In the genomic region with DNA sequence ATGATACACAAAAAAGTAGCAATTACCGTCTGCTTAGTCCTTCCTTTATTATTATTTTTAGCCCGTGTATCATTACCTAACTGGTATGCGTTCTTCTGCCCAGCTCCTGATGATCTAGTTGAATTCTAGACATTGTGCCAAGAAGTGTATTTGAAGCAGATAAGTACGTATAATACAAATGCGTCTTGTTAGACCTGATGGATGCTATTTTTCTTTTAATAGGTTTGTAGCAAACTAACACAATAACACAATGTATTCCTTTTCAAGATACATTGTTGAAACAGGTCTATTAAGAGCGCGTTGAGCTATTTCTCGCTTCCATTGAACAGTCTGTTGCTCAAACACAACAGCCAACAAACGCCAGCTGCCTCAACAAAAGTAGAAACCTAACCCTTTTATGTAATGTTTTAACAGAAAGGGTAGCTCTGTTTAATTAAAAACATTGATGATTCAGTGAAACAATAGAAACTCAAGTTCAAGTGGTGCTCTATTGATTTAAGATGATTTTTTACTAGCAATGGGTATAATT, we compare ENCODE assay signal across 16 cellular contexts. TPM values are rescaled to one million over a fixed set of nuclear protein-coding genes. Genes with fewer than 3 reads are reported as not detected.
A peak's percentile ranks its signal among the peaks of the same experiment; 100 is the strongest.
DNase-seq lines count a peak whose midpoint lies in the region; ATAC-seq and TF ChIP-seq lines count a peak whose summit lies in the region.
"Had no signal": no experiment of that assay in that cellular context is flagged by ENCODE, and none has a peak within 500 bp of the region (broad histone marks: within the 10 kb centered on the region; RNA-seq: fewer than 3 reads in every experiment).

No MANE protein-coding gene starts in this region.

- DNase-seq in activated naive CD4-positive, alpha-beta T cell treated with anti-CD3 and anti-CD28 coated beads for 36 hours = no peak
- DNase-seq in NCI-H774 (lab: John Stamatoyannopoulos, UW) (peak; percentile 88), fibroblast of pulmonary artery (ENCODE audit: low read depth) (peak; percentile 21)
- no peak for DNase-seq in stimulated activated naive CD8-positive, alpha-beta T cell treated with anti-CD3 and anti-CD28 coated beads, Interleukin-15, amount 100 ng/mL, for 72 hours
- DNase-seq: activated CD4-positive, alpha-beta T cell treated with anti-CD3 and anti-CD28 coated beads for 4 hours; activated naive CD8-positive, alpha-beta T cell treated with anti-CD3 and anti-CD28 coated beads, Interleukin-2, amount 10 ng/mL, durations not matched to agents 7 days and 5 days; heart right ventricle; IMR-90; NCI-H526 treated with DMSO at 0.1 percent for 48 hours had no signal

- CTCF ChIA-PET in activated naive CD4-positive, alpha-beta T cell treated with anti-CD3 and anti-CD28 coated beads for 36 hours (lab: Charles Lee) = no interaction called here

- peak overlapping the region; percentile 66 for H3K27ac Mint-ChIP-seq in activated naive CD4-positive, alpha-beta T cell treated with anti-CD3 and anti-CD28 coated beads, Interleukin-2, amount 50 U/mL, for 24 hours
- no peak overlapping the region for H3K27ac Mint-ChIP-seq in activated naive CD4-positive, alpha-beta T cell treated with anti-CD3 and anti-CD28 coated beads for 36 hours
- no peak overlapping the region for H3K27ac Mint-ChIP-seq in stimulated activated naive CD8-positive, alpha-beta T cell treated with anti-CD3 and anti-CD28 coated beads, Interleukin-15, amount 100 ng/mL, for 72 hours
- H3K27ac Mint-ChIP-seq: activated naive CD8-positive, alpha-beta T cell treated with anti-CD3 and anti-CD28 coated beads, Interleukin-2, amount 10 ng/mL, durations not matched to agents 7 days and 5 days; memory B cell had no signal

- no peak for ATAC-seq in GM21423 (IDR thresholded peaks at IDR 0.05; ENCODE audit: unreplicated experiment)
- ATAC-seq in activated CD4-positive, CD25-positive, alpha-beta regulatory T cell treated with anti-CD3 and anti-CD28 coated beads, Interleukin-2, amount 50 U/mL, for 24 hours = no peak
- ATAC-seq in HG02571 (IDR thresholded peaks at IDR 0.05; ENCODE audit: unreplicated experiment) = no peak
- no peak for ATAC-seq in stimulated activated naive CD8-positive, alpha-beta T cell treated with anti-CD3 and anti-CD28 coated beads, Interleukin-15, amount 100 ng/mL, for 72 hours
- ATAC-seq: heart right ventricle had no signal

- H3K27me3 Mint-ChIP-seq in activated naive CD4-positive, alpha-beta T cell treated with anti-CD3 and anti-CD28 coated beads, Interleukin-2, amount 50 U/mL, for 24 hours = peaks cover 70% of the 10 kb centered on the region
- H3K27me3 Mint-ChIP-seq in activated naive CD4-positive, alpha-beta T cell treated with anti-CD3 and anti-CD28 coated beads for 36 hours (ENCODE audit: low read depth) = peaks cover 75% of the 10 kb centered on the region
- H3K27me3 Mint-ChIP-seq in stimulated activated naive CD8-positive, alpha-beta T cell treated with anti-CD3 and anti-CD28 coated beads, Interleukin-15, amount 100 ng/mL, for 72 hours = peaks cover 83% of the 10 kb centered on the region

- peaks cover 28% of the 10 kb centered on the region for H3K9me3 Mint-ChIP-seq in activated naive CD4-positive, alpha-beta T cell treated with anti-CD3 and anti-CD28 coated beads, Interleukin-2, amount 50 U/mL, for 24 hours
- H3K9me3 Mint-ChIP-seq in activated naive CD4-positive, alpha-beta T cell treated with anti-CD3 and anti-CD28 coated beads for 36 hours = peaks cover 1% of the 10 kb centered on the region
- peaks cover 0 to 6% of the 10 kb centered on the region in 2 donors for H3K9me3 Mint-ChIP-seq in stimulated activated naive CD8-positive, alpha-beta T cell treated with anti-CD3 and anti-CD28 coated beads, Interleukin-15, amount 100 ng/mL, for 72 hours
- H3K9me3 Mint-ChIP-seq: activated naive CD8-positive, alpha-beta T cell treated with anti-CD3 and anti-CD28 coated beads, Interleukin-2, amount 10 ng/mL, durations not matched to agents 7 days and 5 days had no signal

- H3K4me3 ChIP-seq in fibroblast of pulmonary artery (replicated peaks; ENCODE audit: low read depth, low read length) = no peak overlapping the region
- H3K4me3 ChIP-seq: BLaER1 treated with 17β-estradiol and CSF1 and Interleukin-3, amounts not matched to agents 10 nM and 100 nM; heart right ventricle; upper lobe of left lung had no signal

- TF ChIP-seq CTCF in fibroblast of pulmonary artery (IDR thresholded peaks at IDR 0.05; ENCODE audit: low read length, missing control alignments) = no peak

- H3K36me3 Mint-ChIP-seq in activated naive CD4-positive, alpha-beta T cell treated with anti-CD3 and anti-CD28 coated beads, Interleukin-2, amount 50 U/mL, for 24 hours = peaks cover 9% of the 10 kb centered on the region
- no peaks in the 10 kb centered on the region for H3K36me3 Mint-ChIP-seq in activated naive CD4-positive, alpha-beta T cell treated with anti-CD3 and anti-CD28 coated beads for 36 hours (ENCODE audit: low read depth)
- H3K36me3 Mint-ChIP-seq: activated naive CD8-positive, alpha-beta T cell treated with anti-CD3 and anti-CD28 coated beads, Interleukin-2, amount 10 ng/mL, durations not matched to agents 7 days and 5 days had no signal

- peaks cover 8% of the 10 kb centered on the region for H3K4me1 Mint-ChIP-seq in activated naive CD4-positive, alpha-beta T cell treated with anti-CD3 and anti-CD28 coated beads, Interleukin-2, amount 50 U/mL, for 24 hours
- H3K4me1 Mint-ChIP-seq in activated naive CD4-positive, alpha-beta T cell treated with anti-CD3 and anti-CD28 coated beads for 36 hours (ENCODE audit: low read depth) = peaks cover 10% of the 10 kb centered on the region
- H3K4me1 Mint-ChIP-seq in stimulated activated naive CD8-positive, alpha-beta T cell treated with anti-CD3 and anti-CD28 coated beads, Interleukin-15, amount 100 ng/mL, for 72 hours = peaks cover 30% of the 10 kb centered on the region

- intact Hi-C loops in activated naive CD4-positive, alpha-beta T cell treated with anti-CD3 and anti-CD28 coated beads for 36 hours (cut with micrococcal nuclease) = no loop called here

- H3K4me3 Mint-ChIP-seq in activated naive CD4-positive, alpha-beta T cell treated with anti-CD3 and anti-CD28 coated beads, Interleukin-2, amount 50 U/mL, for 24 hours = no peak overlapping the region
- H3K4me3 Mint-ChIP-seq in activated naive CD4-positive, alpha-beta T cell treated with anti-CD3 and anti-CD28 coated beads for 36 hours = no peak overlapping the region
- no peak overlapping the region for H3K4me3 Mint-ChIP-seq in stimulated activated naive CD8-positive, alpha-beta T cell treated with anti-CD3 and anti-CD28 coated beads, Interleukin-15, amount 100 ng/mL, for 72 hours
- H3K4me3 Mint-ChIP-seq: memory B cell had no signal

RNA-seq across cellular contexts. Expression of a gene that starts 14.7 kb away (rescaled TPM):
- total RNA-seq in activated naive CD4-positive, alpha-beta T cell treated with anti-CD3 and anti-CD28 coated beads for 36 hours = not detected
- total RNA-seq: activated naive CD8-positive, alpha-beta T cell treated with anti-CD3 and anti-CD28 coated beads, Interleukin-2, amount 10 ng/mL, durations not matched to agents 7 days and 5 days; heart right ventricle; IMR-90 had no signal

RNA-seq across cellular contexts. Expression of a gene that starts 24.7 kb away (rescaled TPM):
- not detected for total RNA-seq in activated naive CD4-positive, alpha-beta T cell treated with anti-CD3 and anti-CD28 coated beads for 36 hours
- total RNA-seq: activated naive CD8-positive, alpha-beta T cell treated with anti-CD3 and anti-CD28 coated beads, Interleukin-2, amount 10 ng/mL, durations not matched to agents 7 days and 5 days; heart right ventricle; IMR-90 had no signal

Comparison
In these comparisons a context has a peak if more than half of its experiments do, and no peak if none do; other contexts are left out.
1. DNase-seq: peak in NCI-H774 (single experiment) and fibroblast of pulmonary artery (single experiment); none in activated naive CD4-positive, alpha-beta T cell treated with anti-CD3 and anti-CD28 coated beads for 36 hours (single experiment) and stimulated activated naive CD8-positive, alpha-beta T cell treated with anti-CD3 and anti-CD28 coated beads, Interleukin-15, amount 100 ng/mL, for 72 hours (0 of 2).